Comparison of ENCODE assay signal across 8 cellular contexts in the genomic region with DNA sequence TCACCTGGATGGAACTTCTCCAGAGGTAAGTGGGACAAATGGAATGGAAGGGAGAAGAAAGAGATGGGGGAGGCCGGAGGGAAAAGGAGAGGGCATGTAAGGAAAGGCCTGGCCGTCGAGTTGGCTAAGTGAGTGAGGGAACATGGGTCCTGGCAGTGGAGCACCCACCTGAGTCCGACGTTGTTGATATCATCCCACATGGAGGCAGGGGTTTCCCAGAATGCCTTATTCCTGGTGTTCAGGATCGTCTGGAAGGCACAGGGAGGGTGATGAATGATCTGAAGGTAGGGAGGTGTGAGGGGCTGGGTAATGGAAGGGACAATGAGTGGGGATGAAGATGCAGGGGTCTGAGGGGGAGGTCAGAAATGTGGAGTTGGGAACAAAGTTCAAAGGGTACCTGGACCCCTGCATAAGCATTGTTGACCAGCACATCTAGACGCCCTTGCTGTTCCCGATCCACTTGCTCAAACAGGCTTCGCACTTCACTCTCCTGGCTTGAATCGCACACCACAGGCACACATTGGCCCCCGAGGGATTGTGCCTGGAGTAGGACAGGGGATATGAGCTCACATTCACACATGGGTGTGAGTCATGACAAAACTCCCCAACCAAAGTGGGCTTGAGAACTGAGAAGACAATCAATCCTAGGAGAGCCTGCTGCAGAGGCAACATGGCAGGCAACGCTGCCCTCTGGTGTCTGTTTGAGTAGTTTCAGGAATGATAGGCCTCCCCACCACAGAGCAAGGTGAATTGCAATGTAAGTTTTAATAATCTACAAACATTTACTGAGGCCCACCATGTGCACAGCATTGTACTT. TPM values are rescaled to one million over a fixed set of nuclear protein-coding genes. Genes with fewer than 3 reads are reported as not detected.
DNase-seq lines count a peak whose midpoint lies in the region; ATAC-seq and TF ChIP-seq lines count a peak whose summit lies in the region.

No MANE protein-coding gene starts in this region.

- peak; percentile 56 for TF ChIP-seq CTCF in mesothelial cell of epicardium (IDR thresholded peaks at IDR 0.05; ENCODE audit: unreplicated experiment)

- no peaks in the 10 kb centered on the region for H3K9me3 Mint-ChIP-seq in activated CD4-positive, alpha-beta memory T cell treated with anti-CD3 and anti-CD28 coated beads for 36 hours
- H3K9me3 Mint-ChIP-seq in mesothelial cell of epicardium = no peaks in the 10 kb centered on the region

- H3K27me3 Mint-ChIP-seq in activated CD4-positive, alpha-beta memory T cell treated with anti-CD3 and anti-CD28 coated beads for 36 hours = no peaks in the 10 kb centered on the region
- H3K27me3 Mint-ChIP-seq in mesothelial cell of epicardium (ENCODE audit: low read depth) = no peaks in the 10 kb centered on the region

- peak overlapping the region; percentile 77 for H3K27ac Mint-ChIP-seq in activated CD4-positive, alpha-beta memory T cell treated with anti-CD3 and anti-CD28 coated beads for 36 hours
- peak overlapping the region; percentile 76 for H3K27ac Mint-ChIP-seq in mesothelial cell of epicardium

- intact Hi-C loops in activated CD4-positive, alpha-beta memory T cell treated with anti-CD3 and anti-CD28 coated beads for 36 hours (cut with micrococcal nuclease) = loop anchor here (1.0 to 5.0 kb wide), 7 partner anchors 7 to 204 kb away; partner anchors contain the start of genes IPO4, MDP1, PCK2 and PSME2

- H3K4me3 Mint-ChIP-seq in activated CD4-positive, alpha-beta memory T cell treated with anti-CD3 and anti-CD28 coated beads for 36 hours = no peak overlapping the region
- H3K4me3 Mint-ChIP-seq in mesothelial cell of epicardium = no peak overlapping the region

- CTCF ChIA-PET in activated CD4-positive, alpha-beta memory T cell treated with anti-CD3 and anti-CD28 coated beads for 36 hours (lab: Charles Lee) = interaction anchor here (0.6 to 7.3 kb wide), 35 partner anchors 12 to 245 kb away, joined by 3 to 224 read pairs (median 7); partner anchors contain the start of genes CARMIL3, CHMP4A, CIDEB and GMPR2

- peak; percentile 89 for DNase-seq in AG08396 (ENCODE audit: low spot score)
- peak; percentile 84 for DNase-seq in NCI-H460 (ENCODE audit: extremely low read depth, low read depth)
- DNase-seq in activated CD4-positive, alpha-beta memory T cell treated with anti-CD3 and anti-CD28 coated beads for 36 hours = peak; percentile 86
- peak; percentile 66 for DNase-seq in effector CD4-positive, alpha-beta T cell
- peak in 1 of 2 experiments; percentile 61 for DNase-seq in mesothelial cell of epicardium (ENCODE audit: low spot score in 2 of 2, unreplicated experiment in 2 of 2)
- DNase-seq in stimulated activated CD8-positive, alpha-beta memory T cell treated with anti-CD3 and anti-CD28 coated beads, Interleukin-4, amount 100 ng/mL, for 48 hours = peak; percentile 78

- ATAC-seq in GM18520 (IDR thresholded peaks at IDR 0.05; ENCODE audit: unreplicated experiment) = peak; percentile 63
- peak; percentile 46 for ATAC-seq in HG03280 (IDR thresholded peaks at IDR 0.05; ENCODE audit: unreplicated experiment)

- peaks cover 20% of the 10 kb centered on the region for H3K36me3 Mint-ChIP-seq in activated CD4-positive, alpha-beta memory T cell treated with anti-CD3 and anti-CD28 coated beads for 36 hours
- peaks cover 3% of the 10 kb centered on the region for H3K36me3 Mint-ChIP-seq in mesothelial cell of epicardium

- peaks cover 42% of the 10 kb centered on the region for H3K4me1 Mint-ChIP-seq in activated CD4-positive, alpha-beta memory T cell treated with anti-CD3 and anti-CD28 coated beads for 36 hours (ENCODE audit: low read depth)
- H3K4me1 Mint-ChIP-seq in mesothelial cell of epicardium = peaks cover 35% of the 10 kb centered on the region

- POLR2A ChIA-PET in activated CD4-positive, alpha-beta memory T cell treated with anti-CD3 and anti-CD28 coated beads for 36 hours (lab: Charles Lee) = interaction anchor here (0.6 to 5.5 kb wide), 9 partner anchors 15 to 136 kb away, joined by 3 to 53 read pairs (median 4); partner anchors contain the start of gene TINF2

RNA-seq across cellular contexts. Expression of gene DHRS1, which starts 3.0 kb away (rescaled TPM):
- 8.5 and 9.6 TPM in 2 replicates for total RNA-seq in NCI-H460 (2014; rRNA removed; shearing (Covaris generic))
- polyA plus RNA-seq in NCI-H460 (2014; cell fraction: nucleus; rRNA removed) = 55.1 and 61.7 TPM in 2 replicates
- 10 to 100 TPM; 14.7 to 14.9 TPM for total RNA-seq in activated CD4-positive, alpha-beta memory T cell treated with anti-CD3 and anti-CD28 coated beads for 36 hours
- 38.3 to 41.4 TPM (median 39.8 TPM) in 3 replicates for total RNA-seq in mesothelial cell of epicardium

RNA-seq across cellular contexts. Expression of gene NOP9, which starts 3.1 kb away (rescaled TPM):
- 16.2 and 16.6 TPM in 2 replicates for total RNA-seq in NCI-H460 (2014; rRNA removed; shearing (Covaris generic))
- 34.8 and 36.7 TPM in 2 replicates for polyA plus RNA-seq in NCI-H460 (2014; cell fraction: nucleus; rRNA removed)
- 10 to 100 TPM; 30.7 to 30.9 TPM for total RNA-seq in activated CD4-positive, alpha-beta memory T cell treated with anti-CD3 and anti-CD28 coated beads for 36 hours
- total RNA-seq in mesothelial cell of epicardium = 27.8 to 30.8 TPM (median 28.8 TPM) in 3 replicates

RNA-seq across cellular contexts. Expression of gene CIDEB, which starts 11.2 kb away (rescaled TPM):
- not detected in 2 replicates for total RNA-seq in NCI-H460 (2014; rRNA removed; shearing (Covaris generic))
- polyA plus RNA-seq in NCI-H460 (2014; cell fraction: nucleus; rRNA removed) = not detected in 2 replicates
- total RNA-seq in activated CD4-positive, alpha-beta memory T cell treated with anti-CD3 and anti-CD28 coated beads for 36 hours = 10 to 100 TPM; 22.6 to 25.8 TPM
- total RNA-seq in mesothelial cell of epicardium = not detected in 3 replicates

RNA-seq across cellular contexts. Expression of gene LTB4R2, which starts 13.4 kb away (rescaled TPM):
- 7.7 and 8.6 TPM in 2 replicates for total RNA-seq in NCI-H460 (2014; rRNA removed; shearing (Covaris generic))
- 108 and 148 TPM in 2 replicates for polyA plus RNA-seq in NCI-H460 (2014; cell fraction: nucleus; rRNA removed)
- total RNA-seq in activated CD4-positive, alpha-beta memory T cell treated with anti-CD3 and anti-CD28 coated beads for 36 hours = 1 to 10 TPM; 9.4 to 9.6 TPM
- total RNA-seq in mesothelial cell of epicardium = 13.0 to 14.9 TPM (median 14.8 TPM) in 3 replicates

RNA-seq across cellular contexts. Expression of gene LTB4R, which starts 14.8 kb away (rescaled TPM):
- total RNA-seq in NCI-H460 (2014; rRNA removed; shearing (Covaris generic)) = 11.1 and 13.4 TPM in 2 replicates
- polyA plus RNA-seq in NCI-H460 (2014; cell fraction: nucleus; rRNA removed) = 102 and 176 TPM in 2 replicates
- total RNA-seq in activated CD4-positive, alpha-beta memory T cell treated with anti-CD3 and anti-CD28 coated beads for 36 hours = 10 to 100 TPM; 15.4 to 16.7 TPM
- total RNA-seq in mesothelial cell of epicardium = 10.7 to 11.8 TPM (median 11.1 TPM) in 3 replicates

Comparison
In these comparisons a context has a peak if more than half of its experiments do, and no peak if none do; other contexts are left out.
1. RNA of gene CIDEB, which starts 11.2 kb away (total RNA-seq): 22.6 to 25.8 TPM in activated CD4-positive, alpha-beta memory T cell treated with anti-CD3 and anti-CD28 coated beads for 36 hours; not detected in NCI-H460 and not detected in mesothelial cell of epicardium; every median in the first group is over 10 times any median in the second.